20 cellular contexts compared by ENCODE assay signal in genomic region chr7:159118220-159118595, GRCh38. TPM values are rescaled to one million over a fixed set of nuclear protein-coding genes. Genes with fewer than 3 reads are reported as not detected.
"Had no signal": no experiment of that assay in that cellular context is flagged by ENCODE, and none has a peak within 500 bp of the region (broad histone marks: within the 10 kb centered on the region; RNA-seq: fewer than 3 reads in every experiment).

No MANE protein-coding gene starts in this region.

- H3K4me3 ChIP-seq: left ventricle myocardium inferior, prostate gland had no signal

- H3K27ac ChIP-seq: left ventricle myocardium inferior, prostate gland had no signal

- H3K9me3 ChIP-seq: prostate gland had no signal

- DNase-seq: activated CD4-positive, alpha-beta memory T cell treated with anti-CD3 and anti-CD28 coated beads, Interleukin-2, amount 10 ng/mL, durations not matched to agents 7 days and 5 days; activated CD4-positive, alpha-beta T cell treated with anti-CD3 and anti-CD28 coated beads, Interleukin-2, amount 10 ng/mL, durations not matched to agents 24 days and 14 days; activated gamma-delta T cell; activated T-cell treated with anti-CD3 and anti-CD28 coated beads, Interleukin-2, amount 50 U/mL, for 72 hours; amniotic stem cell; cerebellar nuclear complex; cortex of kidney; foreskin fibroblast; immature natural killer cell; left ventricle myocardium inferior; mammary epithelial cell; stimulated activated CD4-positive, alpha-beta T cell treated with anti-CD3 and anti-CD28 coated beads, Interleukin-12 subunit alpha, Interleukin-12 subunit beta, amount 100 ng/mL, for 4 hours; stimulated activated CD4-positive, alpha-beta T cell treated with anti-CD3 and anti-CD28 coated beads, Interleukin-4, amount 100 ng/mL, for 4 hours; stimulated activated naive CD8-positive, alpha-beta T cell treated with anti-CD3 and anti-CD28 coated beads, Interleukin-15, Interleukin-2, amounts not matched to agents 100 U/mL and 50 U/mL, for 24 hours had no signal

- H3K4me1 ChIP-seq: prostate gland had no signal

- H3K36me3 ChIP-seq: left ventricle myocardium inferior, prostate gland had no signal

- ATAC-seq: activated naive CD4-positive, alpha-beta T cell treated with anti-CD3 and anti-CD28 coated beads, Interleukin-2, amount 50 U/mL, for 72 hours; activated T-cell treated with anti-CD3 and anti-CD28 coated beads, Interleukin-2, amount 50 U/mL, for 72 hours; SK-N-SH treated with all-trans-retinoic acid at 6 μM for 48 hours; stimulated activated naive CD8-positive, alpha-beta T cell treated with anti-CD3 and anti-CD28 coated beads, Interleukin-15, Interleukin-2, amounts not matched to agents 100 U/mL and 50 U/mL, for 24 hours had no signal

RNA-seq across cellular contexts. Expression of gene VIPR2, which starts 26.5 kb away (rescaled TPM):
- total RNA-seq: bronchial epithelial cell, epithelial cell of proximal tubule, fibroblast of lung, mammary epithelial cell had no signal
- polyA plus RNA-seq: fibroblast of lung, mammary epithelial cell had no signal
